ENCODE assay signal across 20 cellular contexts in genomic region chr10:89490589-89491335, GRCh38. TPM values are rescaled to one million over a fixed set of nuclear protein-coding genes. Genes with fewer than 3 reads are reported as not detected.
"Had no signal": no experiment of that assay in that cellular context is flagged by ENCODE, and none has a peak within 500 bp of the region (broad histone marks: within the 10 kb centered on the region; RNA-seq: fewer than 3 reads in every experiment).

No MANE protein-coding gene starts in this region.

- H3K4me3 Mint-ChIP-seq: activated CD4-positive, alpha-beta T cell treated with anti-CD3 and anti-CD28 coated beads, Interleukin-2, amount 10 ng/mL, durations not matched to agents 24 days and 14 days; activated naive CD8-positive, alpha-beta T cell; central memory CD8-positive, alpha-beta T cell; neural crest cell; stimulated activated naive B cell treated with anti-CD40 and anti-IgM and Interleukin-4, amounts not matched to agents 10 μg/mL and 1 μg/mL and 100 μg/mL, for 72 hours; T-helper 2 cell treated with Interferon-gamma antibody and Interleukin-4, amounts not matched to agents 5 μg/mL and 100 μg/mL, for 36 hours had no signal

- FAIRE-seq: pancreas, urothelium cell line had no signal

- ATAC-seq: foreskin keratinocyte; left lung; pancreas; stimulated activated naive B cell treated with anti-CD40 and anti-IgM and Interleukin-4, amounts not matched to agents 10 μg/mL and 1 μg/mL and 100 μg/mL, for 72 hours had no signal

- H3K36me3 ChIP-seq: brain microvascular endothelial cell, left lung, pancreas, tibial artery had no signal

- H3K36me3 Mint-ChIP-seq: activated naive CD8-positive, alpha-beta T cell; stimulated activated naive B cell treated with anti-CD40 and anti-IgM and Interleukin-4, amounts not matched to agents 10 μg/mL and 1 μg/mL and 100 μg/mL, for 72 hours had no signal

- H3K4me1 ChIP-seq: foreskin keratinocyte, left lung, tibial artery had no signal

- H3K27ac ChIP-seq: brain microvascular endothelial cell, foreskin keratinocyte, left lung, pancreas, tibial artery had no signal

- H3K27me3 ChIP-seq: brain microvascular endothelial cell, foreskin keratinocyte, pancreas, tibial artery had no signal

- H3K9me3 Mint-ChIP-seq: activated CD4-positive, alpha-beta T cell treated with anti-CD3 and anti-CD28 coated beads, Interleukin-2, amount 10 ng/mL, durations not matched to agents 24 days and 14 days; central memory CD8-positive, alpha-beta T cell; stimulated activated naive B cell treated with anti-CD40 and anti-IgM and Interleukin-4, amounts not matched to agents 10 μg/mL and 1 μg/mL and 100 μg/mL, for 72 hours; T-helper 2 cell treated with Interferon-gamma antibody and Interleukin-4, amounts not matched to agents 5 μg/mL and 100 μg/mL, for 36 hours had no signal

- H3K4me1 Mint-ChIP-seq: activated CD4-positive, alpha-beta T cell treated with anti-CD3 and anti-CD28 coated beads, Interleukin-2, amount 10 ng/mL, durations not matched to agents 24 days and 14 days; central memory CD8-positive, alpha-beta T cell; neural crest cell; stimulated activated naive B cell treated with anti-CD40 and anti-IgM and Interleukin-4, amounts not matched to agents 10 μg/mL and 1 μg/mL and 100 μg/mL, for 72 hours had no signal

- H3K9me3 ChIP-seq: left lung, pancreas, tibial artery had no signal

- H3K4me3 ChIP-seq: left lung, pancreas, tibial artery had no signal

- DNase-seq: activated CD4-positive, alpha-beta T cell treated with anti-CD3 and anti-CD28 coated beads, Interleukin-2, amount 10 ng/mL, durations not matched to agents 24 days and 14 days; activated CD4-positive, CD25-positive, alpha-beta regulatory T cell; activated CD8-positive, alpha-beta memory T cell treated with anti-CD3 and anti-CD28 coated beads, Interleukin-2, amount 50 U/mL, for 48 hours; activated gamma-delta T cell treated with Interleukin-2 at 50 U/mL for 16 hours; amygdala; brain microvascular endothelial cell; effector CD8-positive, alpha-beta T cell; foreskin keratinocyte; left lung; mesendoderm; pancreas; stimulated activated CD4-positive, alpha-beta T cell treated with anti-CD3 and anti-CD28 coated beads, Interleukin-15, amount 100 ng/mL, for 24 hours; stimulated activated CD4-positive, alpha-beta T cell treated with anti-CD3 and anti-CD28 coated beads, Interleukin-4, amount 100 ng/mL, for 1 hour; stimulated activated naive B cell treated with anti-CD40 and anti-IgM and Interleukin-4, amounts not matched to agents 10 μg/mL and 1 μg/mL and 100 μg/mL, for 72 hours; tibial artery had no signal

- H3K27ac Mint-ChIP-seq: activated CD4-positive, alpha-beta T cell treated with anti-CD3 and anti-CD28 coated beads, Interleukin-2, amount 10 ng/mL, durations not matched to agents 24 days and 14 days; activated naive CD8-positive, alpha-beta T cell; stimulated activated naive B cell treated with anti-CD40 and anti-IgM and Interleukin-4, amounts not matched to agents 10 μg/mL and 1 μg/mL and 100 μg/mL, for 72 hours; T-helper 2 cell treated with Interferon-gamma antibody and Interleukin-4, amounts not matched to agents 5 μg/mL and 100 μg/mL, for 36 hours had no signal

RNA-seq across cellular contexts. Expression of gene SLC16A12, which starts 44.6 kb away (rescaled TPM):
- total RNA-seq: activated CD4-positive, alpha-beta T cell treated with anti-CD3 and anti-CD28 coated beads, Interleukin-2, amount 10 ng/mL, durations not matched to agents 24 days and 14 days; neural crest cell had no signal
